1 cellular context compared by ENCODE assay signal in genomic region chr3:136250862-136251460, GRCh38.
A peak's percentile ranks its signal among the peaks of the same experiment; 100 is the strongest.
TF ChIP-seq lines count a peak whose summit lies in the region.

No MANE protein-coding gene starts in this region.

TF ChIP-seq in HepG2, 621 proteins besides CTCF, POLR2A, EP300 and RAD21 (continued from another document and continues in another):
- TF ChIP-seq ZNF737 (CRISPR knock-in tag; IDR thresholded peaks at IDR 0.05; ENCODE audit: borderline replicate concordance), result peak; percentile 89
- peak; percentile 92 for TF ChIP-seq ZNF160 (CRISPR knock-in tag; IDR thresholded peaks at IDR 0.05)
- TF ChIP-seq ATF1 (CRISPR knock-in tag; IDR thresholded peaks at IDR 0.05), result no peak
- peak; percentile 92 for TF ChIP-seq TEF (CRISPR knock-in tag; IDR thresholded peaks at IDR 0.05)
- no peak for TF ChIP-seq TRIM22 (IDR thresholded peaks at IDR 0.05)
- no peak for TF ChIP-seq CENPX (CRISPR knock-in tag; IDR thresholded peaks at IDR 0.05)
- no peak; the same call in 1 of the 2 replicates for TF ChIP-seq KDM2A (CRISPR knock-in tag; IDR thresholded peaks at IDR 0.05; ENCODE audit: borderline replicate concordance, low read depth)
- peak; percentile 50 for TF ChIP-seq HOXA3 (CRISPR knock-in tag; IDR thresholded peaks at IDR 0.05)
- peak; percentile 90; the same call in 1 of the 2 replicates for TF ChIP-seq ZNF75D (CRISPR knock-in tag; IDR thresholded peaks at IDR 0.05; ENCODE audit: borderline replicate concordance)
- TF ChIP-seq KLF13 (CRISPR knock-in tag; IDR thresholded peaks at IDR 0.05), result 0 out of 2 replicates have a peak, but pooled peaks have one; percentile 68
- TF ChIP-seq ZNF414 (CRISPR knock-in tag; IDR thresholded peaks at IDR 0.05), result no peak
- 0 out of 2 replicates have a peak, but pooled peaks have one; percentile 35 for TF ChIP-seq RXRB (CRISPR knock-in tag; IDR thresholded peaks at IDR 0.05; ENCODE audit: borderline replicate concordance)
- TF ChIP-seq ZHX1 (CRISPR knock-in tag; IDR thresholded peaks at IDR 0.05; ENCODE audit: low read depth), result no peak
- TF ChIP-seq ZNF20 (CRISPR knock-in tag; IDR thresholded peaks at IDR 0.05), result 0 out of 2 replicates have a peak, but pooled peaks have one; percentile 64
- TF ChIP-seq MYC (CRISPR knock-in tag; IDR thresholded peaks at IDR 0.05; ENCODE audit: borderline replicate concordance), result peak; percentile 94
- no peak for TF ChIP-seq YEATS2 (CRISPR knock-in tag; IDR thresholded peaks at IDR 0.05; ENCODE audit: borderline replicate concordance)
- TF ChIP-seq MYNN (CRISPR knock-in tag; IDR thresholded peaks at IDR 0.05; ENCODE audit: low read depth), result no peak
- TF ChIP-seq ZNF224 (CRISPR knock-in tag; IDR thresholded peaks at IDR 0.05), result peak; percentile 86; the same call in 1 of the 2 replicates
- TF ChIP-seq TAF15 (IDR thresholded peaks at IDR 0.05; ENCODE audit: low read depth, low read length, poor library complexity, severe bottlenecking), result no peak
- peak; percentile 53; the same call in 1 of the 2 replicates for TF ChIP-seq ZFY (CRISPR knock-in tag; IDR thresholded peaks at IDR 0.05)
- TF ChIP-seq SAFB2 (CRISPR knock-in tag; IDR thresholded peaks at IDR 0.05; ENCODE audit: borderline replicate concordance, low read depth), result peak; percentile 65; the same call in 1 of the 2 replicates
- peak; percentile 59; the same call in 1 of the 2 replicates for TF ChIP-seq ARHGAP35 (CRISPR knock-in tag; IDR thresholded peaks at IDR 0.05; ENCODE audit: borderline replicate concordance)
- no peak for TF ChIP-seq NFATC3 (CRISPR knock-in tag; IDR thresholded peaks at IDR 0.05)
- TF ChIP-seq ZNF343 (CRISPR knock-in tag; IDR thresholded peaks at IDR 0.05), result peak; percentile 87
- TF ChIP-seq ZNF264 (CRISPR knock-in tag; IDR thresholded peaks at IDR 0.05), result peak; percentile 93
- no peak for TF ChIP-seq ZNF839 (CRISPR knock-in tag; IDR thresholded peaks at IDR 0.05; ENCODE audit: borderline replicate concordance)
- TF ChIP-seq NCOA2 (CRISPR knock-in tag; IDR thresholded peaks at IDR 0.05), result peak; percentile 38; the same call in 1 of the 2 replicates
- TF ChIP-seq ZNF781 (CRISPR knock-in tag; IDR thresholded peaks at IDR 0.05; ENCODE audit: borderline replicate concordance, not compliant biosample characterization), result peak; percentile 94
- no peak for TF ChIP-seq ZMYM3 (CRISPR knock-in tag; IDR thresholded peaks at IDR 0.05)
- no peak for TF ChIP-seq NR2F1 (CRISPR knock-in tag; IDR thresholded peaks at IDR 0.05)
- TF ChIP-seq ZNF234 (CRISPR knock-in tag; conservative IDR thresholded peaks at IDR 0.05), result no peak
- TF ChIP-seq BRF2 (CRISPR knock-in tag; IDR thresholded peaks at IDR 0.05), result peak; percentile 91; the same call in 1 of the 2 replicates
- no peak for TF ChIP-seq JUND (CRISPR knock-in tag; IDR thresholded peaks at IDR 0.05)
- TF ChIP-seq SMAD1 (CRISPR knock-in tag; IDR thresholded peaks at IDR 0.05; ENCODE audit: borderline replicate concordance, low read depth), result no peak
- peak; percentile 69; the same call in 1 of the 2 replicates for TF ChIP-seq ZNF83 (CRISPR knock-in tag; IDR thresholded peaks at IDR 0.05; ENCODE audit: borderline replicate concordance)
- TF ChIP-seq ZNF609 (CRISPR knock-in tag; IDR thresholded peaks at IDR 0.05; ENCODE audit: borderline replicate concordance), result peak; percentile 60; the same call in 1 of the 2 replicates
- 0 out of 2 replicates have a peak, but pooled peaks have one; percentile 33 for TF ChIP-seq ETV5 (CRISPR knock-in tag; IDR thresholded peaks at IDR 0.05; ENCODE audit: borderline replicate concordance)
- peak; percentile 30; the same call in 1 of the 2 replicates for TF ChIP-seq IKZF5 (CRISPR knock-in tag; IDR thresholded peaks at IDR 0.05)
- no peak for TF ChIP-seq ATM (IDR thresholded peaks at IDR 0.05; ENCODE audit: borderline replicate concordance)
- TF ChIP-seq REPIN1 (CRISPR knock-in tag; IDR thresholded peaks at IDR 0.05; ENCODE audit: borderline replicate concordance, low read depth), result peak; percentile 84
- TF ChIP-seq ZNF570 (CRISPR knock-in tag; IDR thresholded peaks at IDR 0.05; ENCODE audit: borderline replicate concordance), result 0 out of 2 replicates have a peak, but pooled peaks have one; percentile 88
- peak; percentile 36; the same call in 1 of the 2 replicates for TF ChIP-seq KDM4B (CRISPR knock-in tag; IDR thresholded peaks at IDR 0.05)
- no peak for TF ChIP-seq RCOR2 (CRISPR knock-in tag; IDR thresholded peaks at IDR 0.05)
- TF ChIP-seq ZNF777 (CRISPR knock-in tag; IDR thresholded peaks at IDR 0.05), result no peak
- peak; percentile 93 for TF ChIP-seq MLXIP (CRISPR knock-in tag; IDR thresholded peaks at IDR 0.05; ENCODE audit: borderline replicate concordance)
- TF ChIP-seq CENPT (CRISPR knock-in tag; IDR thresholded peaks at IDR 0.05; ENCODE audit: low read depth), result no peak
